In genomic region chr17:4412933-4413831, GRCh38 we compare ENCODE assay signal across 8 cellular contexts. TPM values are rescaled to one million over a fixed set of nuclear protein-coding genes. Genes with fewer than 3 reads are reported as not detected.
DNase-seq lines count a peak whose midpoint lies in the region; ATAC-seq and TF ChIP-seq lines count a peak whose summit lies in the region.

No MANE protein-coding gene starts in this region.

- no peak for TF ChIP-seq POLR2A in esophagus muscularis mucosa (IDR thresholded peaks at IDR 0.05; ENCODE audit: low read depth)

- CTCF ChIA-PET in Panc1 (lab: Charles Lee): interaction anchor here (0.5 to 0.7 kb wide), 3 partner anchors 73 to 166 kb away, joined by 3 read pairs; no protein-coding TSS in a partner anchor

- no peaks in the 10 kb centered on the region for H3K9me3 Mint-ChIP-seq in naive thymus-derived CD8-positive, alpha-beta T cell

- BruUV-seq in Panc1 (replicated peaks; lab: Mats Ljungman, UMichigan): no TSS peak

- TF ChIP-seq CTCF in Panc1 (IDR thresholded peaks at IDR 0.05) (peak; percentile 91), esophagus muscularis mucosa (IDR thresholded peaks at IDR 0.05) (peak; percentile 86 to 96 (median 94))

- no peaks in the 10 kb centered on the region for H3K36me3 ChIP-seq in Panc1 (ENCODE audit: control insufficient read depth, insufficient read depth, low read length)
- H3K36me3 ChIP-seq in esophagus muscularis mucosa: no peaks in the 10 kb centered on the region

- H3K4me3 ChIP-seq in Panc1 (ENCODE audit: low read depth in 2 of 2, low read length in 2 of 2): peak overlapping the region in 1 of 2 experiments; percentile 16; a peak in 1 of 4 replicates
- H3K4me3 ChIP-seq in esophagus muscularis mucosa: peak overlapping the region in 1 of 4 donors; percentile 41

- in situ Hi-C loops in Panc1 (cut with HindIII; ENCODE audit: low pct_unique_long_range_greater_than_20kb, low sequenced_read_pairs): no loop called here

- DNase-seq in NCI-H2081 (lab: John Stamatoyannopoulos, UW): peak; percentile 75 to 79
- DNase-seq in NCI-H2081 treated with DMSO at 0.1 percent for 48 hours (lab: John Stamatoyannopoulos, UW): no peak
- DNase-seq in Kasumi-1 (lab: John Stamatoyannopoulos, UW): peak; percentile 56 to 76
- DNase-seq in Panc1 (ENCODE audit: low read depth, low spot score): peak; percentile 66
- DNase-seq in activated T-cell treated with anti-CD3 and anti-CD28 coated beads for 48 hours (ENCODE audit: low read depth): peak; percentile 85
- peak; percentile 97 for DNase-seq in esophagus muscularis mucosa (ENCODE audit: extremely low spot score)
- DNase-seq in naive thymus-derived CD8-positive, alpha-beta T cell: peak; percentile 72 to 94 (median 86)
- DNase-seq in stimulated activated CD8-positive, alpha-beta memory T cell treated with anti-CD3 and anti-CD28 coated beads, Interleukin-7, amount 100 ng/mL, for 4 hours (ENCODE audit: low read depth in 2 of 2): peak; percentile 76 to 81

- no peak for TF ChIP-seq EP300 in esophagus muscularis mucosa (IDR thresholded peaks at IDR 0.05)

- WGBS in esophagus muscularis mucosa: 51% methylated on average over 16 of the region's 27 CpGs

- H3K27ac ChIP-seq in Panc1 (ENCODE audit: low read length) (no peak overlapping the region), esophagus muscularis mucosa (replicated peaks in 1 of 4) (no peak overlapping the region)

- peaks cover 3 to 6% (median 5%) of the 10 kb centered on the region in 4 donors for H3K4me1 Mint-ChIP-seq in naive thymus-derived CD8-positive, alpha-beta T cell

- intact Hi-C loops in Panc1 (cut with micrococcal nuclease; ENCODE audit: unreplicated experiment): loop anchor here (1.0 to 5.0 kb wide), 2 partner anchors 198 to 211 kb away; no protein-coding TSS in a partner anchor
- intact Hi-C loops in esophagus muscularis mucosa (cut with DNase I): loop anchor here (1.0 to 10.0 kb wide), 4 partner anchors 106 to 216 kb away; no protein-coding TSS in a partner anchor

- H3K27me3 Mint-ChIP-seq in naive thymus-derived CD8-positive, alpha-beta T cell: no peaks in the 10 kb centered on the region

- H3K4me1 ChIP-seq in Panc1 (ENCODE audit: control insufficient read depth, insufficient read depth, low read length) (no peaks in the 10 kb centered on the region), esophagus muscularis mucosa (peaks cover 3 to 9% (median 7%) of the 10 kb centered on the region in 4 donors)

- peak overlapping the region in 5 of 10 donors; percentile 31 to 65 (median 47) for H3K27ac Mint-ChIP-seq in naive thymus-derived CD8-positive, alpha-beta T cell

- H3K9me3 ChIP-seq in Panc1 (ENCODE audit: control insufficient read depth, insufficient read depth, low read depth, low read length) (no peaks in the 10 kb centered on the region), esophagus muscularis mucosa (no peaks in the 10 kb centered on the region)

- H3K36me3 Mint-ChIP-seq in naive thymus-derived CD8-positive, alpha-beta T cell: no peaks in the 10 kb centered on the region

- peak; percentile 99 for ATAC-seq in Panc1
- peak; percentile 97 to 99 for ATAC-seq in naive thymus-derived CD8-positive, alpha-beta T cell

- H3K4me3 Mint-ChIP-seq in naive thymus-derived CD8-positive, alpha-beta T cell: peak overlapping the region in 9 of 10 donors; percentile 26 to 67 (median 42)

- POLR2A ChIA-PET in Panc1 (lab: Charles Lee): no interaction called here
- POLR2A ChIA-PET in naive thymus-derived CD8-positive, alpha-beta T cell (lab: Charles Lee): interaction anchor here (1.0 kb wide), 1 partner anchor 213 kb away, joined by 3 read pairs; no protein-coding TSS in a partner anchor

- H3K27me3 ChIP-seq in Panc1 (ENCODE audit: control insufficient read depth, insufficient read depth, low read length) (no peaks in the 10 kb centered on the region), esophagus muscularis mucosa (no peaks in the 10 kb centered on the region)

RNA-seq across cellular contexts. Expression of gene SPNS3, which starts 20.6 kb away (rescaled TPM):
- total RNA-seq in Panc1 (2021; ENCODE audit: unreplicated experiment) (0.10 TPM), esophagus muscularis mucosa (under 1 TPM in 1 of 4 donors, not detected in 3; 0.17 TPM)
- polyA plus RNA-seq in Panc1 (2012; ENCODE audit: insufficient read length): not detected
- 1 to 10 TPM; 4.3 to 6.1 TPM for total RNA-seq in naive thymus-derived CD8-positive, alpha-beta T cell
- polyA plus RNA-seq in naive thymus-derived CD8-positive, alpha-beta T cell: 10 to 100 TPM; 11.6 to 18.9 (median 13.7) TPM

RNA-seq across cellular contexts. Expression of gene UBE2G1, which starts 46.7 kb away (rescaled TPM):
- total RNA-seq in Panc1 (2021; ENCODE audit: unreplicated experiment): 119 TPM
- 87.2 TPM for polyA plus RNA-seq in Panc1 (2012; ENCODE audit: insufficient read length)
- 10 to 100 TPM; 53.7 to 84.3 (median 61.2) TPM for total RNA-seq in esophagus muscularis mucosa
- total RNA-seq in naive thymus-derived CD8-positive, alpha-beta T cell: 10 to 100 TPM; 57.2 to 64.5 TPM
- polyA plus RNA-seq in naive thymus-derived CD8-positive, alpha-beta T cell: 10 to 100 TPM; 42.7 to 56.5 (median 50.4) TPM
